21 cellular contexts compared by ENCODE assay signal in the genomic region with DNA sequence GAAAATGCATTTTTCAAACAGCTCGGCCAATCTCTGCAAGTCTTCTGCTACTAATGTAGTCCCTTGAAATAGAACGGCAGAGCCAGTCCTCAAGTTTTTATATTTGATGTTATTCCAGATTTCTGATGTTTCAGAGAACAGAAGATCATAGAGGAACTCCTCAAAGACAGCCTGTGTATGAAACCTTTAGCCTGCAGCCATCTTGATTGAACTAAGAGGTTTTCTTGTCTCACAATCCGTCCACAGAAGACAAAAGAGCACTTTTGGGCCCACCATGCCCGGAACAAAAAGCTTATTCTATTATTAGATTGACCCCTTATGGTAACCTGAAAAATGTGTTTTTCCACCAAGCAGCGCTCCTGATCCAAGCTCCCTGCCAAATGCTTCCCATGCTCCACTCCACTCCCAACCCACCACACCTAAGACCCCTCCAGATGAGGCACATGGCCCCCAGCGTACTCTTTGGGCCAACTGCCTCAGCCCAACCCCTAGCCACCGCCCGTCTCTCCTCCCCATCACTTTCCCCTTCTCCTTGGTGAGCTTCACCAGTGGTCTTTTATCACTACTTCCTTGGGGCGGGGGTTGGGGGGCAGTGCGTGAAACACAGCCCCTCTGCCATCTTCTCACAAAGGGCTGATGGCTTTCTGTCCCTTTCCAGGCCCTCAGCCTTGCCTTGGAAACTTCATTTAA.
"Had no signal": no experiment of that assay in that cellular context is flagged by ENCODE, and none has a peak within 500 bp of the region (broad histone marks: within the 10 kb centered on the region; RNA-seq: fewer than 3 reads in every experiment).

No MANE protein-coding gene starts in this region.

- H3K27ac ChIP-seq: body of pancreas, epithelial cell of prostate, SK-N-MC, thoracic aorta had no signal

- H3K4me3 ChIP-seq: body of pancreas, lung, SK-N-MC, stomach, thoracic aorta had no signal

- DNase-seq: activated CD4-positive, alpha-beta memory T cell treated with anti-CD3 and anti-CD28 coated beads for 36 hours; activated CD4-positive, alpha-beta T cell treated with anti-CD3 and anti-CD28 coated beads for 48 hours; activated effector memory CD4-positive, alpha-beta T cell treated with Interleukin-2 at 50 U/mL for 16 hours; activated naive CD4-positive, alpha-beta T cell treated with anti-CD3 and anti-CD28 coated beads, Interleukin-2, amount 50 U/mL, for 16 hours; activated naive CD8-positive, alpha-beta T cell treated with anti-CD3 and anti-CD28 coated beads, Interleukin-2, amount 50 U/mL, for 24 hours; activated T-cell treated with anti-CD3 and anti-CD28 coated beads, Interleukin-2, amount 50 U/mL, for 72 hours; anterior cingulate cortex; body of pancreas; kidney; naive B cell; right cardiac atrium; stimulated activated CD4-positive, alpha-beta T cell treated with anti-CD3 and anti-CD28 coated beads, Interleukin-1b, Interleukin-23, amount 100 ng/mL, for 48 hours; stomach; T-helper 2 cell had no signal

- H3K27me3 ChIP-seq: body of pancreas, stomach had no signal

- H3K4me3 Mint-ChIP-seq: activated CD4-positive, alpha-beta memory T cell treated with anti-CD3 and anti-CD28 coated beads for 36 hours; activated naive CD8-positive, alpha-beta T cell treated with anti-CD3 and anti-CD28 coated beads, Interleukin-2, amount 50 U/mL, for 24 hours; activated T-cell treated with anti-CD3 and anti-CD28 coated beads, Interleukin-2, amount 50 U/mL, for 72 hours; stimulated activated memory B cell treated with anti-CD40 and anti-IgM and Interleukin-4, amounts not matched to agents 10 μg/mL and 1 μg/mL and 100 μg/mL, for 72 hours; type B pancreatic cell had no signal

- H3K4me1 ChIP-seq: body of pancreas had no signal

- H3K36me3 Mint-ChIP-seq: activated CD4-positive, alpha-beta memory T cell treated with anti-CD3 and anti-CD28 coated beads for 36 hours; naive B cell; stimulated activated memory B cell treated with anti-CD40 and anti-IgM and Interleukin-4, amounts not matched to agents 10 μg/mL and 1 μg/mL and 100 μg/mL, for 72 hours had no signal

- H3K27me3 Mint-ChIP-seq: activated CD4-positive, alpha-beta memory T cell treated with anti-CD3 and anti-CD28 coated beads for 36 hours; activated naive CD8-positive, alpha-beta T cell treated with anti-CD3 and anti-CD28 coated beads, Interleukin-2, amount 50 U/mL, for 24 hours; naive B cell; stimulated activated memory B cell treated with anti-CD40 and anti-IgM and Interleukin-4, amounts not matched to agents 10 μg/mL and 1 μg/mL and 100 μg/mL, for 72 hours; type B pancreatic cell had no signal

- H3K36me3 ChIP-seq: thoracic aorta had no signal

- H3K9me3 ChIP-seq: body of pancreas, stomach, thoracic aorta had no signal

- ATAC-seq: activated naive CD8-positive, alpha-beta T cell treated with anti-CD3 and anti-CD28 coated beads, Interleukin-2, amount 50 U/mL, for 24 hours; activated T-cell treated with anti-CD3 and anti-CD28 coated beads, Interleukin-2, amount 50 U/mL, for 72 hours; body of pancreas; left lobe of liver; right cardiac atrium; stimulated activated memory B cell treated with anti-CD40 and anti-IgM and Interleukin-4, amounts not matched to agents 10 μg/mL and 1 μg/mL and 100 μg/mL, for 72 hours had no signal

- H3K4me1 Mint-ChIP-seq: activated naive CD8-positive, alpha-beta T cell treated with anti-CD3 and anti-CD28 coated beads, Interleukin-2, amount 50 U/mL, for 24 hours; naive B cell; stimulated activated memory B cell treated with anti-CD40 and anti-IgM and Interleukin-4, amounts not matched to agents 10 μg/mL and 1 μg/mL and 100 μg/mL, for 72 hours had no signal

- H3K27ac Mint-ChIP-seq: activated CD4-positive, alpha-beta memory T cell treated with anti-CD3 and anti-CD28 coated beads for 36 hours; activated naive CD8-positive, alpha-beta T cell treated with anti-CD3 and anti-CD28 coated beads, Interleukin-2, amount 50 U/mL, for 24 hours; activated T-cell treated with anti-CD3 and anti-CD28 coated beads, Interleukin-2, amount 50 U/mL, for 72 hours; naive B cell; stimulated activated memory B cell treated with anti-CD40 and anti-IgM and Interleukin-4, amounts not matched to agents 10 μg/mL and 1 μg/mL and 100 μg/mL, for 72 hours had no signal

- H3K9me3 Mint-ChIP-seq: activated CD4-positive, alpha-beta memory T cell treated with anti-CD3 and anti-CD28 coated beads for 36 hours; activated naive CD8-positive, alpha-beta T cell treated with anti-CD3 and anti-CD28 coated beads, Interleukin-2, amount 50 U/mL, for 24 hours; activated T-cell treated with anti-CD3 and anti-CD28 coated beads, Interleukin-2, amount 50 U/mL, for 72 hours; naive B cell; stimulated activated memory B cell treated with anti-CD40 and anti-IgM and Interleukin-4, amounts not matched to agents 10 μg/mL and 1 μg/mL and 100 μg/mL, for 72 hours; type B pancreatic cell had no signal
